Comparison of ENCODE assay signal across 8 cellular contexts in genomic region chr5:57298295-57298984, GRCh38.
DNase-seq lines count a peak whose midpoint lies in the region; ATAC-seq, FAIRE-seq and TF ChIP-seq lines count a peak whose summit lies in the region.

No MANE protein-coding gene starts in this region.

- peak overlapping the region; percentile 42 for H3K4me3 Mint-ChIP-seq in activated CD8-positive, alpha-beta memory T cell treated with anti-CD3 and anti-CD28 coated beads, Interleukin-2, amount 10 ng/mL, durations not matched to agents 7 days and 5 days
- no peak overlapping the region for H3K4me3 Mint-ChIP-seq in endothelial cell (ENCODE audit: unreplicated experiment)

- peaks cover 11% of the 10 kb centered on the region for H3K4me1 ChIP-seq in mucosa of stomach (ENCODE audit: control insufficient read depth, insufficient read depth, low read length)

- FAIRE-seq in GM19239 (lab: Jason Lieb, UNC): peak; percentile 89

- H3K27ac Mint-ChIP-seq in activated CD8-positive, alpha-beta memory T cell treated with anti-CD3 and anti-CD28 coated beads, Interleukin-2, amount 10 ng/mL, durations not matched to agents 7 days and 5 days: peak overlapping the region; percentile 55
- no peak overlapping the region for H3K27ac Mint-ChIP-seq in endothelial cell (ENCODE audit: unreplicated experiment)

- H3K9ac ChIP-seq in mucosa of stomach (ENCODE audit: low read length): peak overlapping the region; percentile 18

- H3K4me1 Mint-ChIP-seq in activated CD8-positive, alpha-beta memory T cell treated with anti-CD3 and anti-CD28 coated beads, Interleukin-2, amount 10 ng/mL, durations not matched to agents 7 days and 5 days: peaks cover 10% of the 10 kb centered on the region
- H3K4me1 Mint-ChIP-seq in endothelial cell (ENCODE audit: unreplicated experiment): peaks cover 5% of the 10 kb centered on the region

- no peaks in the 10 kb centered on the region for H3K27me3 ChIP-seq in mucosa of stomach (ENCODE audit: control insufficient read depth, insufficient read depth, low read length)

- CTCF ChIA-PET in activated CD8-positive, alpha-beta memory T cell treated with anti-CD3 and anti-CD28 coated beads, Interleukin-2, amount 10 ng/mL, durations not matched to agents 7 days and 5 days (lab: Charles Lee): interaction anchor here (0.6 to 2.7 kb wide), 13 partner anchors 9 to 1418 kb away, joined by 3 to 34 read pairs (median 3); partner anchors contain the start of gene PLK2

- H3K9me3 ChIP-seq in mucosa of stomach (ENCODE audit: control insufficient read depth, low read length): no peaks in the 10 kb centered on the region

- H3K27me3 Mint-ChIP-seq in activated CD8-positive, alpha-beta memory T cell treated with anti-CD3 and anti-CD28 coated beads, Interleukin-2, amount 10 ng/mL, durations not matched to agents 7 days and 5 days: no peaks in the 10 kb centered on the region
- H3K27me3 Mint-ChIP-seq in endothelial cell (ENCODE audit: unreplicated experiment): peaks cover 4% of the 10 kb centered on the region

- H3K9me3 Mint-ChIP-seq in activated CD8-positive, alpha-beta memory T cell treated with anti-CD3 and anti-CD28 coated beads, Interleukin-2, amount 10 ng/mL, durations not matched to agents 7 days and 5 days (ENCODE audit: low read depth): no peaks in the 10 kb centered on the region
- H3K9me3 Mint-ChIP-seq in endothelial cell (ENCODE audit: unreplicated experiment): no peaks in the 10 kb centered on the region

- TF ChIP-seq CTCF in endothelial cell (IDR thresholded peaks at IDR 0.05; ENCODE audit: unreplicated experiment): peak; percentile 19

- no peaks in the 10 kb centered on the region for H3K36me3 Mint-ChIP-seq in activated CD8-positive, alpha-beta memory T cell treated with anti-CD3 and anti-CD28 coated beads, Interleukin-2, amount 10 ng/mL, durations not matched to agents 7 days and 5 days
- H3K36me3 Mint-ChIP-seq in endothelial cell (ENCODE audit: low read depth, unreplicated experiment): no peaks in the 10 kb centered on the region

- no peak overlapping the region for H3K4me3 ChIP-seq in mucosa of stomach (ENCODE audit: low read length)

- DNase-seq in Ammon's horn (ENCODE audit: low spot score): peak; percentile 86
- DNase-seq in GM19239 (ENCODE audit: insufficient read length, low spot score): peak; percentile 35
- DNase-seq in HPDE6-E6E7 (ENCODE audit: extremely low spot score): peak; percentile 54
- DNase-seq in NOMO-1 treated with DMSO at 0.1 percent for 48 hours (lab: John Stamatoyannopoulos, UW; ENCODE audit: unreplicated experiment): peak; percentile 74
- DNase-seq in activated CD8-positive, alpha-beta memory T cell treated with anti-CD3 and anti-CD28 coated beads, Interleukin-2, amount 10 ng/mL, durations not matched to agents 7 days and 5 days: peak; percentile 86
- DNase-seq in endothelial cell (ENCODE audit: low spot score): peak; percentile 93
- peak; percentile 60 to 81 for DNase-seq in stimulated activated CD8-positive, alpha-beta memory T cell treated with anti-CD3 and anti-CD28 coated beads, Interleukin-4, amount 100 ng/mL, for 4 hours (ENCODE audit: low read depth in 2 of 2, low spot score in 1 of 2)

- ATAC-seq in activated CD8-positive, alpha-beta memory T cell treated with anti-CD3 and anti-CD28 coated beads, Interleukin-2, amount 10 ng/mL, durations not matched to agents 7 days and 5 days: peak; percentile 78

- no peaks in the 10 kb centered on the region for H3K36me3 ChIP-seq in mucosa of stomach (ENCODE audit: control insufficient read depth, insufficient read depth, low read length)

Comparison
In these comparisons a context has a peak if more than half of its experiments do, and no peak if none do; other contexts are left out.
1. DNase-seq: peak in every context shown above with its lines; median percentile 93 in endothelial cell; 86 in Ammon's horn; 86 in activated CD8-positive, alpha-beta memory T cell treated with anti-CD3 and anti-CD28 coated beads, Interleukin-2, amount 10 ng/mL, durations not matched to agents 7 days and 5 days; 74 in NOMO-1 treated with DMSO at 0.1 percent for 48 hours; 70 in stimulated activated CD8-positive, alpha-beta memory T cell treated with anti-CD3 and anti-CD28 coated beads, Interleukin-4, amount 100 ng/mL, for 4 hours; 54 in HPDE6-E6E7; 35 in GM19239.